Comparison of ENCODE assay signal across 20 cellular contexts in genomic region chr9:38183994-38184568, GRCh38.
DNase-seq lines count a peak whose midpoint lies in the region; ATAC-seq and TF ChIP-seq lines count a peak whose summit lies in the region.
"Had no signal": no experiment of that assay in that cellular context is flagged by ENCODE, and none has a peak within 500 bp of the region (broad histone marks: within the 10 kb centered on the region; RNA-seq: fewer than 3 reads in every experiment).

No MANE protein-coding gene starts in this region.

- POLR2A ChIA-PET in PC-3 (lab: Charles Lee; ENCODE audit: unreplicated experiment), result no interaction called here

- no peaks in the 10 kb centered on the region for H4K20me1 ChIP-seq in PC-3 (ENCODE audit: low read length)
- H4K20me1 ChIP-seq in fibroblast of lung (ENCODE audit: control insufficient read depth, extremely low read depth, insufficient read depth, low read length), result no peaks in the 10 kb centered on the region

- ATAC-seq in PC-3 (no peak), GM18858 (IDR thresholded peaks at IDR 0.05; ENCODE audit: unreplicated experiment) (no peak)
- ATAC-seq: effector memory CD8-positive, alpha-beta T cell had no signal

- intact Hi-C loops in PC-3 (cut with micrococcal nuclease), result no loop called here

- no peak overlapping the region for H2AFZ ChIP-seq in PC-3 (ENCODE audit: low read length)
- no peak overlapping the region for H2AFZ ChIP-seq in fibroblast of lung (ENCODE audit: low read length)

- no peaks in the 10 kb centered on the region for H3F3A ChIP-seq in PC-3 (ENCODE audit: low read length, unreplicated experiment)

- H3K4me2 ChIP-seq in PC-3 (ENCODE audit: low read length), result no peak overlapping the region
- no peak overlapping the region for H3K4me2 ChIP-seq in fibroblast of lung (ENCODE audit: extremely low read depth, insufficient read depth, low read length)
- H3K4me2 ChIP-seq: KMS-11 had no signal

- TF ChIP-seq CTCF in PC-3 (conservative IDR thresholded peaks at IDR 0.05; ENCODE audit: low read depth, low read length) (no peak), fibroblast of lung (conservative IDR thresholded peaks at IDR 0.05 in 1 of 2, IDR thresholded peaks at IDR 0.05 in 1 of 2; ENCODE audit: low read depth in 1 of 2, low read length in 2 of 2) (no peak)

- H3K27me3 ChIP-seq in PC-3 (ENCODE audit: low read length), result no peaks in the 10 kb centered on the region
- no peaks in the 10 kb centered on the region for H3K27me3 ChIP-seq in fibroblast of lung (ENCODE audit: control insufficient read depth, insufficient read depth, low read length)

- CTCF ChIA-PET in PC-3 (lab: Charles Lee), result no interaction called here

- H3K9me3 ChIP-seq in PC-3 (ENCODE audit: low read length), result no peaks in the 10 kb centered on the region
- no peaks in the 10 kb centered on the region for H3K9me3 ChIP-seq in fibroblast of lung (ENCODE audit: control insufficient read depth, insufficient read depth, low read depth, low read length)
- H3K9me3 ChIP-seq: prostate gland had no signal

- no peaks in the 10 kb centered on the region for H3K79me2 ChIP-seq in PC-3 (ENCODE audit: low read length)
- H3K79me2 ChIP-seq in fibroblast of lung (ENCODE audit: control insufficient read depth, insufficient read depth, low read length), result no peaks in the 10 kb centered on the region

- H3K4me3 ChIP-seq in PC-3 (ENCODE audit: low read length) (no peak overlapping the region), fibroblast of lung (replicated peaks in 1 of 4; ENCODE audit: control extremely low read depth in 1 of 4, insufficient read depth in 1 of 4, low read depth in 3 of 4, low read length in 4 of 4) (no peak overlapping the region)
- H3K4me3 ChIP-seq: prostate gland had no signal

- DNase-seq in A172 (ENCODE audit: low spot score) (peak; percentile 27), HCEC 1CT (peak; percentile 39), PC-3 (peak; percentile 38), fibroblast of lung (ENCODE audit: low read depth in 2 of 2) (peak; percentile 26 to 46), NCI-H1417 treated with DMSO at 0.1 percent for 48 hours (lab: John Stamatoyannopoulos, UW) (no peak)
- no peak for DNase-seq in effector CD4-positive, alpha-beta T cell
- DNase-seq in activated CD4-positive, CD25-positive, alpha-beta regulatory T cell (lab: John Stamatoyannopoulos, UW), result no peak
- DNase-seq: activated CD4-positive, alpha-beta memory T cell treated with anti-CD3 and anti-CD28 coated beads for 36 hours; activated effector memory CD4-positive, alpha-beta T cell treated with Interleukin-2 at 50 U/mL for 16 hours; AML-193; brain microvascular endothelial cell; DMS153; effector memory CD8-positive, alpha-beta T cell; NCI-H526 treated with DMSO at 0.1 percent for 48 hours; Right ventricle myocardium superior; stimulated activated CD8-positive, alpha-beta memory T cell treated with anti-CD3 and anti-CD28 coated beads, Interleukin-4, amount 100 ng/mL, for 48 hours; T-helper 9 cell had no signal

- H3K36me3 ChIP-seq in PC-3 (ENCODE audit: low read depth, low read length) (no peaks in the 10 kb centered on the region), fibroblast of lung (ENCODE audit: control insufficient read depth, insufficient read depth, low read length) (no peaks in the 10 kb centered on the region)
- H3K36me3 ChIP-seq: brain microvascular endothelial cell, prostate gland had no signal

- H3K9ac ChIP-seq in PC-3 (ENCODE audit: low read length), result no peak overlapping the region
- no peak overlapping the region for H3K9ac ChIP-seq in fibroblast of lung (ENCODE audit: insufficient read depth, low read length)
- H3K9ac ChIP-seq: KMS-11 had no signal

- H3K9me2 ChIP-seq in PC-3 (replicated peaks; ENCODE audit: low read length), result no peaks in the 10 kb centered on the region

- H3K4me1 ChIP-seq in PC-3 (ENCODE audit: insufficient read depth, low read length) (peaks cover 19% of the 10 kb centered on the region), fibroblast of lung (ENCODE audit: control insufficient read depth, extremely low read depth, insufficient read depth, low read length) (no peaks in the 10 kb centered on the region)
- H3K4me1 ChIP-seq: prostate gland had no signal

- no TSS peak for BruUV-seq in PC-3 (replicated peaks; lab: Mats Ljungman, UMichigan)

- H3K27ac ChIP-seq in PC-3 (ENCODE audit: low read length), result no peak overlapping the region
- H3K27ac ChIP-seq in fibroblast of lung (ENCODE audit: insufficient read depth, low read length), result no peak overlapping the region
- H3K27ac ChIP-seq: brain microvascular endothelial cell, KMS-11, prostate gland had no signal

Comparison
In these comparisons a context has a peak if more than half of its experiments do, and no peak if none do; other contexts are left out.
1. DNase-seq: peak in A172 (single experiment), HCEC 1CT (single experiment), PC-3 (single experiment) and fibroblast of lung (2 of 2); none in effector CD4-positive, alpha-beta T cell (single experiment), activated CD4-positive, CD25-positive, alpha-beta regulatory T cell (0 of 4) and NCI-H1417 treated with DMSO at 0.1 percent for 48 hours (single experiment).